ENCODE assay signal across 1 cellular context in the genomic region with DNA sequence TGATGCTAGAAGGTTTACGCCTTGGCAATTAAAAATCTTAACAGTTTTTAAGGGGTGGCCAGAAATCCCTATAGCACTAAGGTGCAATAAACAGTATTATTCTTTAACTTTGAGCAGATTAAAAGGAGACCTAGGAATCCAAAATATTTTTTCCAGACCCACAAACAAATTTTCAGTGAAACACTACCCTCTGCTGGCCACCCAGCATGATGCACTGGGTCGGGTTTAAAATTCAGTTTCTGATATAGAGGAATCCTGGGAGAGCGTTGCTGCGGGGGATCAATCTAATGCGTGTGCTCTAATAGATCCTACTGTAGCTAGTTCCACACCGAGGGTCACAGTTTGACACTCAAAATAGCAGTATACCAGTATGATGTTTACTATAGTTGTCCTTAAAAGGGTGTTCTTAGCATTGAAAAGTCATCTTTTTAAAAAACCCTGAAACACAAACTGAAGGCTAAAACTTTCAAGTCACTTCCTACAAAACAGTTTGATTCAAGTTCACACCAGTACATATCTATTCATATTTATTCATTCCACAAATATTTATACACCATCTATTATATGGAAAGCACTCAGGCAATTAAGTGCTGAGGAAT.
A peak's percentile ranks its signal among the peaks of the same experiment; 100 is the strongest.
TF ChIP-seq lines count a peak whose summit lies in the region.

No MANE protein-coding gene starts in this region.

TF ChIP-seq in GM12878, 131 proteins besides CTCF, POLR2A, EP300 and RAD21:
- no peak for TF ChIP-seq ZNF384 (IDR thresholded peaks at IDR 0.05; ENCODE audit: borderline replicate concordance, low read depth, low read length)
- TF ChIP-seq, protein P1, sequence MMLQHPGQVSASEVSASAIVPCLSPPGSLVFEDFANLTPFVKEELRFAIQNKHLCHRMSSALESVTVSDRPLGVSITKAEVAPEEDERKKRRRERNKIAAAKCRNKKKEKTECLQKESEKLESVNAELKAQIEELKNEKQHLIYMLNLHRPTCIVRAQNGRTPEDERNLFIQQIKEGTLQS (IDR thresholded peaks at IDR 0.05; ENCODE audit: borderline replicate concordance, extremely low read depth, low read depth, low read length) = no peak
- TF ChIP-seq, protein P2, sequence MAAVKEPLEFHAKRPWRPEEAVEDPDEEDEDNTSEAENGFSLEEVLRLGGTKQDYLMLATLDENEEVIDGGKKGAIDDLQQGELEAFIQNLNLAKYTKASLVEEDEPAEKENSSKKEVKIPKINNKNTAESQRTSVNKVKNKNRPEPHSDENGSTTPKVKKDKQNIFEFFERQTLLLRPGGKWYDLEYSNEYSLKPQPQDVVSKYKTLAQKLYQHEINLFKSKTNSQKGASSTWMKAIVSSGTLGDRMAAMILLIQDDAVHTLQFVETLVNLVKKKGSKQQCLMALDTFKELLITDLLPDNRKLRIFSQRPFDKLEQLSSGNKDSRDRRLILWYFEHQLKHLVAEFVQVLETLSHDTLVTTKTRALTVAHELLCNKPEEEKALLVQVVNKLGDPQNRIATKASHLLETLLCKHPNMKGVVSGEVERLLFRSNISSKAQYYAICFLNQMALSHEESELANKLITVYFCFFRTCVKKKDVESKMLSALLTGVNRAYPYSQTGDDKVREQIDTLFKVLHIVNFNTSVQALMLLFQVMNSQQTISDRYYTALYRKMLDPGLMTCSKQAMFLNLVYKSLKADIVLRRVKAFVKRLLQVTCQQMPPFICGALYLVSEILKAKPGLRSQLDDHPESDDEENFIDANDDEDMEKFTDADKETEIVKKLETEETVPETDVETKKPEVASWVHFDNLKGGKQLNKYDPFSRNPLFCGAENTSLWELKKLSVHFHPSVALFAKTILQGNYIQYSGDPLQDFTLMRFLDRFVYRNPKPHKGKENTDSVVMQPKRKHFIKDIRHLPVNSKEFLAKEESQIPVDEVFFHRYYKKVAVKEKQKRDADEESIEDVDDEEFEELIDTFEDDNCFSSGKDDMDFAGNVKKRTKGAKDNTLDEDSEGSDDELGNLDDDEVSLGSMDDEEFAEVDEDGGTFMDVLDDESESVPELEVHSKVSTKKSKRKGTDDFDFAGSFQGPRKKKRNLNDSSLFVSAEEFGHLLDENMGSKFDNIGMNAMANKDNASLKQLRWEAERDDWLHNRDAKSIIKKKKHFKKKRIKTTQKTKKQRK (IDR thresholded peaks at IDR 0.05; ENCODE audit: low read depth, low read length) = no peak
- peak; percentile 74 for TF ChIP-seq SMC3 (IDR thresholded peaks at IDR 0.05; ENCODE audit: borderline replicate concordance, low read length)
